ENCODE assay signal across 13 cellular contexts in genomic region chr5:142906863-142907671, GRCh38.
A peak's percentile ranks its signal among the peaks of the same experiment; 100 is the strongest.
DNase-seq lines count a peak whose midpoint lies in the region; ATAC-seq and TF ChIP-seq lines count a peak whose summit lies in the region.
"Had no signal": no experiment of that assay in that cellular context is flagged by ENCODE, and none has a peak within 500 bp of the region (broad histone marks: within the 10 kb centered on the region; RNA-seq: fewer than 3 reads in every experiment).

No MANE protein-coding gene starts in this region.

- H3K9ac ChIP-seq in BLaER1 (no peak overlapping the region; the same call in 1 of the 2 replicates), fibroblast of lung (ENCODE audit: insufficient read depth, low read length) (no peak overlapping the region)

- H3K79me2 ChIP-seq in fibroblast of lung (ENCODE audit: control insufficient read depth, insufficient read depth, low read length): no peaks in the 10 kb centered on the region
- H3K79me2 ChIP-seq in osteoblast (ENCODE audit: insufficient read depth, low read length): no peaks in the 10 kb centered on the region

- ATAC-seq in HG03139 (IDR thresholded peaks at IDR 0.05; ENCODE audit: unreplicated experiment): no peak
- ATAC-seq: naive thymus-derived CD8-positive, alpha-beta T cell had no signal

- H3K27me3 ChIP-seq in BLaER1: no peaks in the 10 kb centered on the region
- no peaks in the 10 kb centered on the region for H3K27me3 ChIP-seq in fibroblast of lung (ENCODE audit: control insufficient read depth, insufficient read depth, low read length)
- H3K27me3 ChIP-seq in osteoblast (ENCODE audit: insufficient read depth, low read length): no peaks in the 10 kb centered on the region

- no peak overlapping the region for H3K4me3 ChIP-seq in BLaER1
- no peak overlapping the region for H3K4me3 ChIP-seq in fibroblast of lung (replicated peaks in 1 of 4; ENCODE audit: control extremely low read depth in 1 of 4, insufficient read depth in 1 of 4, low read depth in 3 of 4, low read length in 4 of 4)
- H3K4me3 ChIP-seq in osteoblast (ENCODE audit: insufficient read depth, low read length): peak overlapping the region; percentile 25

- TF ChIP-seq CTCF in fibroblast of lung (conservative IDR thresholded peaks at IDR 0.05 in 1 of 2, IDR thresholded peaks at IDR 0.05 in 1 of 2; ENCODE audit: low read depth in 1 of 2, low read length in 2 of 2): no peak
- TF ChIP-seq CTCF in osteoblast (IDR thresholded peaks at IDR 0.05; ENCODE audit: extremely low read depth, low read depth, low read length): no peak

- H3K4me1 ChIP-seq in BLaER1 (peaks cover 20% of the 10 kb centered on the region), fibroblast of lung (ENCODE audit: control insufficient read depth, extremely low read depth, insufficient read depth, low read length) (no peaks in the 10 kb centered on the region), osteoblast (ENCODE audit: insufficient read depth, low read length) (peaks cover 8% of the 10 kb centered on the region)

- H3K9me3 ChIP-seq in BLaER1: no peaks in the 10 kb centered on the region
- no peaks in the 10 kb centered on the region for H3K9me3 ChIP-seq in fibroblast of lung (ENCODE audit: control insufficient read depth, insufficient read depth, low read depth, low read length)
- no peaks in the 10 kb centered on the region for H3K9me3 ChIP-seq in osteoblast (ENCODE audit: low read depth, low read length)

- H2AFZ ChIP-seq in fibroblast of lung (ENCODE audit: low read length) (no peak overlapping the region), osteoblast (ENCODE audit: low read length) (peak overlapping the region; percentile 44)

- H3K4me2 ChIP-seq in BLaER1 (peak overlapping the region; percentile 68), fibroblast of lung (ENCODE audit: extremely low read depth, insufficient read depth, low read length) (peak overlapping the region; percentile 34), osteoblast (ENCODE audit: insufficient read depth, low read length) (peak overlapping the region; percentile 48)

- H3K36me3 ChIP-seq in BLaER1 (peaks cover 45% of the 10 kb centered on the region), fibroblast of lung (ENCODE audit: control insufficient read depth, insufficient read depth, low read length) (no peaks in the 10 kb centered on the region), osteoblast (ENCODE audit: insufficient read depth, low read length) (no peaks in the 10 kb centered on the region)

- H4K20me1 ChIP-seq in BLaER1 (no peaks in the 10 kb centered on the region), fibroblast of lung (ENCODE audit: control insufficient read depth, extremely low read depth, insufficient read depth, low read length) (no peaks in the 10 kb centered on the region), osteoblast (ENCODE audit: insufficient read depth, low read length) (no peaks in the 10 kb centered on the region)

- DNase-seq in NCI-H2171 treated with DMSO at 0.1 percent for 48 hours (lab: John Stamatoyannopoulos, UW): peak; percentile 84
- peak; percentile 60 to 93 for DNase-seq in fibroblast of lung (ENCODE audit: low read depth in 2 of 2)
- DNase-seq in osteoblast (ENCODE audit: insufficient read length, low spot score, missing footprints): no peak
- no peak for DNase-seq in medulla oblongata (ENCODE audit: extremely low spot score)
- DNase-seq in DMS153 treated with DMSO at 0.1 percent for 48 hours (lab: John Stamatoyannopoulos, UW; ENCODE audit: unreplicated experiment): no peak
- no peak for DNase-seq in NCI-H1417 treated with DMSO at 0.1 percent for 48 hours (lab: John Stamatoyannopoulos, UW)
- DNase-seq: activated CD4-positive, alpha-beta T cell treated with anti-CD3 and anti-CD28 coated beads, Interleukin-2, amount 50 U/mL, for 48 hours; activated effector memory CD4-positive, alpha-beta T cell treated with anti-CD3 and anti-CD28 coated beads, Interleukin-2, amount 50 U/mL, for 16 hours; immature natural killer cell; naive thymus-derived CD8-positive, alpha-beta T cell; NCI-H1092 had no signal

- H3K27ac ChIP-seq in BLaER1 (no peak overlapping the region), fibroblast of lung (ENCODE audit: insufficient read depth, low read length) (peak overlapping the region; percentile 1), osteoblast (ENCODE audit: low read depth, low read length) (peak overlapping the region; percentile 8)

Comparison
In these comparisons a context has a peak if more than half of its experiments do, and no peak if none do; other contexts are left out.
1. DNase-seq: peak in NCI-H2171 treated with DMSO at 0.1 percent for 48 hours (single experiment) and fibroblast of lung (2 of 2); none in osteoblast (single experiment), medulla oblongata (single experiment), DMS153 treated with DMSO at 0.1 percent for 48 hours (single experiment) and NCI-H1417 treated with DMSO at 0.1 percent for 48 hours (single experiment).
2. Peak in every context shown above with its lines, with median percentiles within 50 percentile points of each other: H3K4me2 ChIP-seq.